10 cellular contexts compared by ENCODE assay signal in the genomic region with DNA sequence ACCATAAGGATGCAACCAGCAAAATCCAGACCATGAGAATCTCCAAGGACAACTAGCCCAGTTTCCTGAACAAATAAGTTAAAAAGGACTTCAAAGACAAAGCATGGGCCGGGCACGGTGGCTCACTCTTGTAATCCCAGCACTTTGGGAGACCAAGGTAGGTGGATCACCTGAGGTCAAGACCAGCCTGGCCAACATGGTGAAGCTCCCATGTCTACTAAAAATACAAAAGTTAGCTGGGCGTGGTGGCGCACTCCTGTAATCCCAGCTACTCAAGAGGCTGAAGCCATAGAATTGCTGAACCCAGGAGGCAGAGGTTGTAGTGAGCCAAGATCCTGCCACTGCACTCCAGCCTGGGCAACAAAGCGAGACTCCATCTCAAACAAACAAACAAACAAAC. TPM values are rescaled to one million over a fixed set of nuclear protein-coding genes. Genes with fewer than 3 reads are reported as not detected.
DNase-seq lines count a peak whose midpoint lies in the region; ATAC-seq and TF ChIP-seq lines count a peak whose summit lies in the region.
"Not testable (repeated sequence)": the region's sequence is repeated elsewhere in the genome, so short reads cannot be mapped to it uniquely, and the experiment has no call there.
"Had no signal": no experiment of that assay in that cellular context is flagged by ENCODE, and none has a peak within 500 bp of the region (broad histone marks: within the 10 kb centered on the region; RNA-seq: fewer than 3 reads in every experiment).

No MANE protein-coding gene starts in this region.

- intact Hi-C loops in sigmoid colon (cut with DNase I); uterus (cut with DNase I; ENCODE audit: low total_unique reads): not testable (repeated sequence)

- not testable (repeated sequence) for H3K27ac Mint-ChIP-seq in activated CD8-positive, alpha-beta memory T cell treated with anti-CD3 and anti-CD28 coated beads, Interleukin-2, amount 10 ng/mL, durations not matched to agents 7 days and 5 days; activated naive CD8-positive, alpha-beta T cell treated with anti-CD3 and anti-CD28 coated beads, Interleukin-2, amount 10 ng/mL, durations not matched to agents 7 days and 5 days

- H3K9me3 Mint-ChIP-seq in activated CD8-positive, alpha-beta memory T cell treated with anti-CD3 and anti-CD28 coated beads, Interleukin-2, amount 10 ng/mL, durations not matched to agents 7 days and 5 days (ENCODE audit: low read depth); activated naive CD8-positive, alpha-beta T cell treated with anti-CD3 and anti-CD28 coated beads, Interleukin-2, amount 10 ng/mL, durations not matched to agents 7 days and 5 days: not testable (repeated sequence)

- not testable (repeated sequence) for H3K27ac ChIP-seq in Peyer's patch, right atrium auricular region, sigmoid colon, uterus

- not testable (repeated sequence) for TF ChIP-seq CTCF in Peyer's patch (IDR thresholded peaks at IDR 0.05); right atrium auricular region (IDR thresholded peaks at IDR 0.05); sigmoid colon (IDR thresholded peaks at IDR 0.05); uterus (IDR thresholded peaks at IDR 0.05)

- not testable (repeated sequence) for ATAC-seq in activated CD8-positive, alpha-beta memory T cell treated with anti-CD3 and anti-CD28 coated beads, Interleukin-2, amount 10 ng/mL, durations not matched to agents 7 days and 5 days; activated naive CD8-positive, alpha-beta T cell treated with anti-CD3 and anti-CD28 coated beads, Interleukin-2, amount 10 ng/mL, durations not matched to agents 7 days and 5 days (ENCODE audit: low read depth)

- H3K36me3 Mint-ChIP-seq in activated CD8-positive, alpha-beta memory T cell treated with anti-CD3 and anti-CD28 coated beads, Interleukin-2, amount 10 ng/mL, durations not matched to agents 7 days and 5 days; activated naive CD8-positive, alpha-beta T cell treated with anti-CD3 and anti-CD28 coated beads, Interleukin-2, amount 10 ng/mL, durations not matched to agents 7 days and 5 days: not testable (repeated sequence)

- not testable (repeated sequence) for H3K4me1 ChIP-seq in Peyer's patch, right atrium auricular region, sigmoid colon, uterus

- CTCF ChIA-PET in activated CD8-positive, alpha-beta memory T cell treated with anti-CD3 and anti-CD28 coated beads, Interleukin-2, amount 10 ng/mL, durations not matched to agents 7 days and 5 days (lab: Charles Lee) = interaction anchor here (1.7 to 1.9 kb wide), 2 partner anchors 11 to 71 kb away, joined by 4 to 5 read pairs; no protein-coding TSS in a partner anchor

- H3K27me3 ChIP-seq in Peyer's patch, right atrium auricular region, sigmoid colon, uterus: not testable (repeated sequence)

- H3K9me3 ChIP-seq in Peyer's patch, right atrium auricular region, sigmoid colon, uterus: not testable (repeated sequence)

- POLR2A ChIA-PET in activated naive CD8-positive, alpha-beta T cell treated with anti-CD3 and anti-CD28 coated beads, Interleukin-2, amount 10 ng/mL, durations not matched to agents 7 days and 5 days (lab: Charles Lee) = not testable (repeated sequence)

- not testable (repeated sequence) for H3K4me1 Mint-ChIP-seq in activated CD8-positive, alpha-beta memory T cell treated with anti-CD3 and anti-CD28 coated beads, Interleukin-2, amount 10 ng/mL, durations not matched to agents 7 days and 5 days; activated naive CD8-positive, alpha-beta T cell treated with anti-CD3 and anti-CD28 coated beads, Interleukin-2, amount 10 ng/mL, durations not matched to agents 7 days and 5 days

- 96% methylated on average over 5 of the region's 5 CpGs for WGBS in sigmoid colon, 2 donors

- TF ChIP-seq POLR2A in Peyer's patch (IDR thresholded peaks at IDR 0.05); sigmoid colon (IDR thresholded peaks at IDR 0.05); uterus (IDR thresholded peaks at IDR 0.05): not testable (repeated sequence)

- not testable (repeated sequence) for H3K27me3 Mint-ChIP-seq in activated CD8-positive, alpha-beta memory T cell treated with anti-CD3 and anti-CD28 coated beads, Interleukin-2, amount 10 ng/mL, durations not matched to agents 7 days and 5 days; activated naive CD8-positive, alpha-beta T cell treated with anti-CD3 and anti-CD28 coated beads, Interleukin-2, amount 10 ng/mL, durations not matched to agents 7 days and 5 days

- peaks cover 2 to 52% (median 3%) of the 10 kb centered on the region in 3 donors for H3K36me3 ChIP-seq in Peyer's patch
- H3K36me3 ChIP-seq in right atrium auricular region = peaks cover 32% of the 10 kb centered on the region
- peaks cover 28 to 41% (median 29%) of the 10 kb centered on the region in 4 donors for H3K36me3 ChIP-seq in sigmoid colon
- H3K36me3 ChIP-seq in uterus = not testable (repeated sequence)

- TF ChIP-seq EP300 in sigmoid colon (IDR thresholded peaks at IDR 0.05) = not testable (repeated sequence)

- DNase-seq in Peyer's patch = peak; percentile 20 to 50 (median 41)
- peak; percentile 40 for DNase-seq in activated CD8-positive, alpha-beta memory T cell treated with anti-CD3 and anti-CD28 coated beads, Interleukin-2, amount 10 ng/mL, durations not matched to agents 7 days and 5 days
- DNase-seq in activated naive CD8-positive, alpha-beta T cell treated with anti-CD3 and anti-CD28 coated beads, Interleukin-2, amount 10 ng/mL, durations not matched to agents 7 days and 5 days = peak; percentile 29
- peak; percentile 0 for DNase-seq in effector CD4-positive, alpha-beta T cell
- peak; percentile 63 for DNase-seq in right atrium auricular region (ENCODE audit: low spot score)
- DNase-seq in mesenteric fat pad (ENCODE audit: low spot score) = peak; percentile 90
- peak; percentile 73 for DNase-seq in sigmoid colon
- DNase-seq in uterus = peak; percentile 13 to 14

- H3K4me3 ChIP-seq in Peyer's patch, right atrium auricular region, sigmoid colon, uterus: not testable (repeated sequence)

- H3K4me3 Mint-ChIP-seq in activated CD8-positive, alpha-beta memory T cell treated with anti-CD3 and anti-CD28 coated beads, Interleukin-2, amount 10 ng/mL, durations not matched to agents 7 days and 5 days; activated naive CD8-positive, alpha-beta T cell treated with anti-CD3 and anti-CD28 coated beads, Interleukin-2, amount 10 ng/mL, durations not matched to agents 7 days and 5 days: not testable (repeated sequence)

RNA-seq across cellular contexts. Expression of gene NBPF1, which starts 22.6 kb away (rescaled TPM):
- 100 to 1,000 TPM in 3 of 4 donors, 10 to 100 TPM in 1; 73.9 to 145 (median 115) TPM for total RNA-seq in Peyer's patch
- total RNA-seq in activated CD8-positive, alpha-beta memory T cell treated with anti-CD3 and anti-CD28 coated beads, Interleukin-2, amount 10 ng/mL, durations not matched to agents 7 days and 5 days = 1 to 10 TPM; 2.8 to 3.1 TPM
- 10 to 100 TPM; 11.3 to 12.6 TPM for total RNA-seq in activated naive CD8-positive, alpha-beta T cell treated with anti-CD3 and anti-CD28 coated beads, Interleukin-2, amount 10 ng/mL, durations not matched to agents 7 days and 5 days
- 10 to 100 TPM; 15.1 to 20.0 TPM for total RNA-seq in right atrium auricular region
- 25.8 TPM for total RNA-seq in mesenteric fat pad
- total RNA-seq in sigmoid colon = 10 to 100 TPM; 30.3 to 80.9 (median 37.2) TPM
- 10 to 100 TPM; 12.1 to 42.8 (median 21.0) TPM for polyA plus RNA-seq in sigmoid colon
- total RNA-seq in uterus = 100 to 1,000 TPM in 1 of 4 donors, 10 to 100 TPM in 3; 29.4 to 178 (median 39.2) TPM

RNA-seq across cellular contexts. Expression of gene RNU1-3, which starts 30.8 kb away (rescaled TPM):
- total RNA-seq in Peyer's patch (under 1 TPM; under 0.01 TPM), right atrium auricular region (not detected), mesenteric fat pad (6,165 TPM), sigmoid colon (under 1 TPM; under 0.01 TPM), uterus (1,000 to 10,000 TPM in 1 of 4 donors, under 1 TPM in 3; under 0.01 to 2,125 (median under 0.01) TPM)
- 1,000 to 10,000 TPM in 1 of 2 experiments, 100 to 1,000 TPM in 1; 922 to 3,744 TPM for total RNA-seq in activated CD8-positive, alpha-beta memory T cell treated with anti-CD3 and anti-CD28 coated beads, Interleukin-2, amount 10 ng/mL, durations not matched to agents 7 days and 5 days
- 1,000 to 10,000 TPM; 3,257 to 3,430 TPM for total RNA-seq in activated naive CD8-positive, alpha-beta T cell treated with anti-CD3 and anti-CD28 coated beads, Interleukin-2, amount 10 ng/mL, durations not matched to agents 7 days and 5 days
- polyA plus RNA-seq in sigmoid colon = not detected
- total RNA-seq: GM23338 had no signal
- polyA plus RNA-seq: GM23338, IgD-negative memory B cell had no signal

Comparison
In these comparisons a context has a peak if more than half of its experiments do, and no peak if none do; other contexts are left out.
1. DNase-seq: peak in every context shown above with its lines; median percentile 90 in mesenteric fat pad; 73 in sigmoid colon; 63 in right atrium auricular region; 41 in Peyer's patch; 40 in activated CD8-positive, alpha-beta memory T cell treated with anti-CD3 and anti-CD28 coated beads, Interleukin-2, amount 10 ng/mL, durations not matched to agents 7 days and 5 days; 29 in activated naive CD8-positive, alpha-beta T cell treated with anti-CD3 and anti-CD28 coated beads, Interleukin-2, amount 10 ng/mL, durations not matched to agents 7 days and 5 days; 14 in uterus; 0 in effector CD4-positive, alpha-beta T cell.